ENCODE assay signal across 25 cellular contexts in genomic region chr9:83765376-83765775, GRCh38.
"Had no signal": no experiment of that assay in that cellular context is flagged by ENCODE, and none has a peak within 500 bp of the region (broad histone marks: within the 10 kb centered on the region; RNA-seq: fewer than 3 reads in every experiment).

No MANE protein-coding gene starts in this region.

- ATAC-seq: activated CD4-positive, CD25-positive, alpha-beta regulatory T cell treated with anti-CD3 and anti-CD28 coated beads, Interleukin-2, amount 50 U/mL, for 24 hours; activated CD8-positive, alpha-beta T cell treated with anti-CD3 and anti-CD28 coated beads for 36 hours; activated T-cell treated with anti-CD3 and anti-CD28 coated beads, Interleukin-2, amount 50 U/mL, for 4 hours; activated T-helper 17 cell treated with anti-CD3 and anti-CD28 coated beads, Interleukin-2, amount 50 U/mL, for 72 hours; esophagus mucosa had no signal

- DNase-seq: activated B cell treated with CpG ODN at 0.5 μM for 24 hours; activated CD4-positive, alpha-beta T cell treated with anti-CD3 and anti-CD28 coated beads for 48 hours; activated CD4-positive, alpha-beta T cell treated with anti-CD3 and anti-CD28 coated beads, Interleukin-2, amount 50 U/mL, for 1 hour; activated CD4-positive, alpha-beta T cell treated with anti-CD3 and anti-CD28 coated beads, Interleukin-2, amount 50 U/mL, for 48 hours; activated CD8-positive, alpha-beta memory T cell treated with anti-CD3 and anti-CD28 coated beads for 24 hours; activated CD8-positive, alpha-beta T cell treated with anti-CD3 and anti-CD28 coated beads for 36 hours; activated effector memory CD4-positive, alpha-beta T cell treated with Interleukin-2 at 50 U/mL for 16 hours; activated gamma-delta T cell treated with Interleukin-2 at 50 U/mL for 16 hours; activated naive CD4-positive, alpha-beta T cell treated with anti-CD3 and anti-CD28 coated beads, Interleukin-2, amount 50 U/mL, for 16 hours; activated naive CD4-positive, alpha-beta T cell treated with Interleukin-2 at 50 U/mL for 16 hours; activated T-cell treated with anti-CD3 and anti-CD28 coated beads, Interleukin-2, amount 50 U/mL, for 4 hours; amniotic stem cell; anterior cingulate cortex; brain microvascular endothelial cell; dorsolateral prefrontal cortex; effector memory CD4-positive, alpha-beta T cell; endodermal cell; foreskin fibroblast; head of caudate nucleus; WERI-Rb-1 had no signal

- H3K4me3 ChIP-seq: coronary artery, dorsolateral prefrontal cortex, hepatocyte had no signal

- H3K27me3 ChIP-seq: brain microvascular endothelial cell, dorsolateral prefrontal cortex, hepatocyte had no signal

- H3K27ac ChIP-seq: brain microvascular endothelial cell, coronary artery, dorsolateral prefrontal cortex, hepatocyte, WERI-Rb-1 had no signal

- H3K36me3 ChIP-seq: brain microvascular endothelial cell had no signal
